In the genomic region with DNA sequence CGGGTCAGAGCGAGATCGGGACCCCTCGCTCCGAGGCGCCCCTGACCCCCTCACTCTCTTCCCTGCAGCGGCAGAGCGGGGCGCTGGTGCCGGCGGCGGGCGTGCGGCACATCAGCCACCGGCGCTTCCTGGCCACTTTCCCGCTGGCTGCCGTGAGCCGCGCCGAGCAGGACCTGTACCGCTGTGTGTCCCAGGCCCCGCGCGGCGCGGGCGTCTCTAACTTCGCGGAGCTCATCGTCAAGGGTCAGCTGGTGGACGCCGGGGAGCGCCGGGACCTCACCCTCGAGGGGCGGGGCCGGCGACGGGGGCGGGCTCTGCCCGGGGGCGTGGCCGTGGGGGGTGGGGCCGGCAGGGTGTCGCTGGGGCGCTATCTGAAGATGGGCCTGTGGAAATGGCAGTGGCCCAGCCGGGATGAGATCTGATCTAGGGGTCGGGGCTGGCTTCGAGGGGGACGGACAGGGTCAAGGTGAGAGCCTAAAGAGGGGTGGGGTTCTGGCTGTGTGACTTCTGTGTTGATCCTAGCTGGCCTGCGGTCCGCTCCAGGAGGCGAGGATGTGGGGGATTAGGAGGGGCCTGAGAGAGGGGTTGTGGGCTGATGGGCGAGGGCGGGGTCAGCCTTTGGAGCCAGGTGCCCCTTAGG, we compare ENCODE assay signal across 8 cellular contexts. TPM values are rescaled to one million over a fixed set of nuclear protein-coding genes. Genes with fewer than 3 reads are reported as not detected.
DNase-seq lines count a peak whose midpoint lies in the region; FAIRE-seq and TF ChIP-seq lines count a peak whose summit lies in the region.

No MANE protein-coding gene starts in this region.

- peak overlapping the region; percentile 84 for H2AFZ ChIP-seq in endothelial cell of umbilical vein (ENCODE audit: low read depth, low read length)

- DNase-seq in activated CD4-positive, alpha-beta T cell treated with anti-CD3 and anti-CD28 coated beads, Interleukin-2, amount 10 ng/mL, durations not matched to agents 24 days and 14 days, result peak; percentile 79
- DNase-seq in endothelial cell of umbilical vein (ENCODE audit: low read depth, low spot score), result no peak
- peak; percentile 39 for DNase-seq in mucosa of gallbladder (ENCODE audit: low spot score)
- DNase-seq in tibial artery, result peak in 1 of 2 donors; percentile 69
- DNase-seq in NCI-H187 (lab: John Stamatoyannopoulos, UW), result no peak
- no peak for DNase-seq in COR-L47 (lab: John Stamatoyannopoulos, UW)
- no peak for DNase-seq in kidney glomerular epithelial cell (lab: John Stamatoyannopoulos, UW)

- no peaks in the 10 kb centered on the region for H3K36me3 Mint-ChIP-seq in activated CD4-positive, alpha-beta T cell treated with anti-CD3 and anti-CD28 coated beads, Interleukin-2, amount 10 ng/mL, durations not matched to agents 24 days and 14 days (ENCODE audit: low read depth)

- H3K79me2 ChIP-seq in endothelial cell of umbilical vein (ENCODE audit: control insufficient read depth, insufficient read depth, low read length), result no peaks in the 10 kb centered on the region

- no peaks in the 10 kb centered on the region for H3K9me3 Mint-ChIP-seq in activated CD4-positive, alpha-beta T cell treated with anti-CD3 and anti-CD28 coated beads, Interleukin-2, amount 10 ng/mL, durations not matched to agents 24 days and 14 days

- peaks cover 48% of the 10 kb centered on the region for H3K27me3 Mint-ChIP-seq in activated CD4-positive, alpha-beta T cell treated with anti-CD3 and anti-CD28 coated beads, Interleukin-2, amount 10 ng/mL, durations not matched to agents 24 days and 14 days

- BruUV-seq in endothelial cell of umbilical vein (replicated peaks; lab: Mats Ljungman, UMichigan), result no TSS peak

- H3K36me3 ChIP-seq in endothelial cell of umbilical vein (ENCODE audit: control insufficient read depth in 2 of 2, extremely low read depth in 1 of 2, insufficient read depth in 2 of 2, low read length in 2 of 2) (no peaks in the 10 kb centered on the region), tibial artery (peaks cover 0 to 5% (median 4%) of the 10 kb centered on the region in 3 donors)

- H3K9ac ChIP-seq in endothelial cell of umbilical vein (replicated peaks; ENCODE audit: extremely low read depth, insufficient read depth, low read length), result no peak overlapping the region

- peaks cover 2% of the 10 kb centered on the region for H3K4me1 ChIP-seq in endothelial cell of umbilical vein (ENCODE audit: control insufficient read depth, extremely low read depth, insufficient read depth, low read length)
- peaks cover 0 to 26% (median 20%) of the 10 kb centered on the region in 4 donors for H3K4me1 ChIP-seq in tibial artery

- POLR2A ChIA-PET in endothelial cell of umbilical vein (lab: Charles Lee), result no interaction called here

- CTCF ChIA-PET in endothelial cell of umbilical vein (lab: Charles Lee), result interaction anchor here (0.7 to 1.3 kb wide), 3 partner anchors 14 to 1520 kb away, joined by 3 to 4 read pairs (median 3); no protein-coding TSS in a partner anchor

- H3K4me3 Mint-ChIP-seq in activated CD4-positive, alpha-beta T cell treated with anti-CD3 and anti-CD28 coated beads, Interleukin-2, amount 10 ng/mL, durations not matched to agents 24 days and 14 days, result peak overlapping the region; percentile 66

- no peaks in the 10 kb centered on the region for H4K20me1 ChIP-seq in endothelial cell of umbilical vein (replicated peaks; ENCODE audit: control insufficient read depth, extremely low read depth, insufficient read depth, low read length)

- no peaks in the 10 kb centered on the region for H3K9me1 ChIP-seq in endothelial cell of umbilical vein (replicated peaks; ENCODE audit: control insufficient read depth, extremely low read depth, insufficient read depth, low read length)

- FAIRE-seq in endothelial cell of umbilical vein (lab: Jason Lieb, UNC), result peak; percentile 35

- intact Hi-C loops in activated CD4-positive, alpha-beta T cell treated with anti-CD3 and anti-CD28 coated beads, Interleukin-2, amount 10 ng/mL, durations not matched to agents 24 days and 14 days (cut with micrococcal nuclease), result no loop called here
- intact Hi-C loops in endothelial cell of umbilical vein (cut with micrococcal nuclease) (no loop called here), tibial artery (cut with DNase I; ENCODE audit: low total_unique reads) (loop anchor here (5.0 kb wide), 1 partner anchor 213 kb away; no protein-coding TSS in a partner anchor)

- H3K4me3 ChIP-seq in GM12875 (ENCODE audit: low read depth, low read length), result peak overlapping the region; percentile 16
- peak overlapping the region in 2 of 3 experiments; percentile 28 to 43 for H3K4me3 ChIP-seq in endothelial cell of umbilical vein (replicated peaks in 1 of 3; ENCODE audit: insufficient read depth in 1 of 3, low read depth in 1 of 3, low read length in 3 of 3)
- H3K4me3 ChIP-seq in tibial artery, result peak overlapping the region; percentile 45 to 54

- H3K27me3 ChIP-seq in endothelial cell of umbilical vein (ENCODE audit: control insufficient read depth in 2 of 2, insufficient read depth in 2 of 2, low read length in 2 of 2), result peaks cover 10 to 19% of the 10 kb centered on the region in 2 experiments
- no peaks in the 10 kb centered on the region for H3K27me3 ChIP-seq in tibial artery

- H3K4me1 Mint-ChIP-seq in activated CD4-positive, alpha-beta T cell treated with anti-CD3 and anti-CD28 coated beads, Interleukin-2, amount 10 ng/mL, durations not matched to agents 24 days and 14 days, result peaks cover 9% of the 10 kb centered on the region

- TF ChIP-seq CTCF in GM12875 (IDR thresholded peaks at IDR 0.05; ENCODE audit: borderline replicate concordance, insufficient read depth, low read depth, low read length) (no peak), endothelial cell of umbilical vein (IDR thresholded peaks at IDR 0.05; ENCODE audit: extremely low read depth in 1 of 2, insufficient read depth in 1 of 2, low read depth in 1 of 2, low read length in 2 of 2) (no peak), tibial artery (IDR thresholded peaks at IDR 0.05) (no peak)

- H3K9me3 ChIP-seq in endothelial cell of umbilical vein (replicated peaks; ENCODE audit: control insufficient read depth, insufficient read depth, low read length) (no peaks in the 10 kb centered on the region), tibial artery (no peaks in the 10 kb centered on the region)

- peak overlapping the region; percentile 74 for H3K4me2 ChIP-seq in endothelial cell of umbilical vein (ENCODE audit: insufficient read depth, low read length)

- H3K27ac Mint-ChIP-seq in activated CD4-positive, alpha-beta T cell treated with anti-CD3 and anti-CD28 coated beads, Interleukin-2, amount 10 ng/mL, durations not matched to agents 24 days and 14 days, result no peak overlapping the region

- H3K27ac ChIP-seq in endothelial cell of umbilical vein (ENCODE audit: insufficient read depth, low read depth, low read length) (no peak overlapping the region), tibial artery (no peak overlapping the region)

- dilution Hi-C loops in endothelial cell of umbilical vein (cut with MboI; ENCODE audit: extremely low pct_ligation_motif_present, low sequenced_read_pairs), result no loop called here

- TF ChIP-seq POLR2A in endothelial cell of umbilical vein (IDR thresholded peaks at IDR 0.05; ENCODE audit: low read depth, low read length), result no peak

TF ChIP-seq in endothelial cell of umbilical vein, 7 proteins besides CTCF, POLR2A, EP300 and RAD21:
- TF ChIP-seq JUN (IDR thresholded peaks at IDR 0.05; ENCODE audit: borderline replicate concordance, insufficient read depth, insufficient read length, low read depth) (no peak), GATA2 (IDR thresholded peaks at IDR 0.05; ENCODE audit: insufficient read depth, insufficient read length, low read depth, low read length) (no peak), EZH2 (IDR thresholded peaks at IDR 0.05; ENCODE audit: borderline replicate concordance, low read depth, low read length, severe bottlenecking) (no peak), FOS (IDR thresholded peaks at IDR 0.05; ENCODE audit: borderline replicate concordance, insufficient read depth, low read length) (no peak), MAX (IDR thresholded peaks at IDR 0.05; ENCODE audit: insufficient read depth, insufficient read length) (no peak), POLR2AphosphoS5 (IDR thresholded peaks at IDR 0.05; ENCODE audit: insufficient read depth, low read depth, low read length) (no peak), MYC (IDR thresholded peaks at IDR 0.05; ENCODE audit: low read depth, low read length) (no peak)

RNA-seq across cellular contexts. Expression of gene PTPRU, which starts 23.6 kb away (rescaled TPM):
- 0.47 and 0.95 TPM in 2 replicates for total RNA-seq in activated CD4-positive, alpha-beta T cell treated with anti-CD3 and anti-CD28 coated beads, Interleukin-2, amount 10 ng/mL, durations not matched to agents 24 days and 14 days
- total RNA-seq in endothelial cell of umbilical vein, result 2.6 and 3.3 TPM in 2 replicates
- polyA plus RNA-seq in endothelial cell of umbilical vein, result 0.58 and 0.72 TPM in 2 replicates
- polyA plus RNA-seq in endothelial cell of umbilical vein (2011; cell fraction: cytosol; rRNA removed), result 0.39 and 0.73 TPM in 2 replicates
- polyA plus RNA-seq in endothelial cell of umbilical vein (2011; cell fraction: nucleus; rRNA removed), result 0.96 and 1.1 TPM in 2 replicates
- polyA plus RNA-seq in endothelial cell of umbilical vein (2012), result 2.0 and 6.3 TPM in 2 replicates
- 1.3 and 3.0 TPM in 2 replicates for polyA minus RNA-seq in endothelial cell of umbilical vein
- 23.8 TPM for polyA minus RNA-seq in endothelial cell of umbilical vein (2011; cell fraction: cytosol; rRNA and poly(A)+ RNA removed)
- 0.82 and 1.4 TPM in 2 replicates for polyA minus RNA-seq in endothelial cell of umbilical vein (2011; cell fraction: nucleus; rRNA and poly(A)+ RNA removed)
- 17.7 TPM for total RNA-seq in mucosa of gallbladder

RNA-seq across cellular contexts. Expression of gene MECR, which starts 29.2 kb away (rescaled TPM):
- total RNA-seq in activated CD4-positive, alpha-beta T cell treated with anti-CD3 and anti-CD28 coated beads, Interleukin-2, amount 10 ng/mL, durations not matched to agents 24 days and 14 days, result 36.4 and 41.3 TPM in 2 replicates
- 30.1 and 33.5 TPM in 2 replicates for total RNA-seq in endothelial cell of umbilical vein
- polyA plus RNA-seq in endothelial cell of umbilical vein, result 24.6 and 30.9 TPM in 2 replicates
- polyA plus RNA-seq in endothelial cell of umbilical vein (2011; cell fraction: cytosol; rRNA removed), result 28.5 and 29.1 TPM in 2 replicates
- polyA plus RNA-seq in endothelial cell of umbilical vein (2011; cell fraction: nucleus; rRNA removed), result 32.9 and 36.4 TPM in 2 replicates
- 26.7 and 31.6 TPM in 2 replicates for polyA plus RNA-seq in endothelial cell of umbilical vein (2012)
- 23.8 and 26.1 TPM in 2 replicates for polyA minus RNA-seq in endothelial cell of umbilical vein
- 17.3 TPM for polyA minus RNA-seq in endothelial cell of umbilical vein (2011; cell fraction: cytosol; rRNA and poly(A)+ RNA removed)
- 15.3 and 15.5 TPM in 2 replicates for polyA minus RNA-seq in endothelial cell of umbilical vein (2011; cell fraction: nucleus; rRNA and poly(A)+ RNA removed)
- total RNA-seq in mucosa of gallbladder, result 17.4 TPM

Comparison
In these comparisons a context has a peak if more than half of its experiments do, and no peak if none do; other contexts are left out.
1. DNase-seq: peak in activated CD4-positive, alpha-beta T cell treated with anti-CD3 and anti-CD28 coated beads, Interleukin-2, amount 10 ng/mL, durations not matched to agents 24 days and 14 days (single experiment) and mucosa of gallbladder (single experiment); none in endothelial cell of umbilical vein (single experiment), NCI-H187 (0 of 2), COR-L47 (single experiment) and kidney glomerular epithelial cell (single experiment).
2. Peak in every context shown above with its lines, with median percentiles within 50 percentile points of each other: H3K4me3 ChIP-seq.